In the genomic region with DNA sequence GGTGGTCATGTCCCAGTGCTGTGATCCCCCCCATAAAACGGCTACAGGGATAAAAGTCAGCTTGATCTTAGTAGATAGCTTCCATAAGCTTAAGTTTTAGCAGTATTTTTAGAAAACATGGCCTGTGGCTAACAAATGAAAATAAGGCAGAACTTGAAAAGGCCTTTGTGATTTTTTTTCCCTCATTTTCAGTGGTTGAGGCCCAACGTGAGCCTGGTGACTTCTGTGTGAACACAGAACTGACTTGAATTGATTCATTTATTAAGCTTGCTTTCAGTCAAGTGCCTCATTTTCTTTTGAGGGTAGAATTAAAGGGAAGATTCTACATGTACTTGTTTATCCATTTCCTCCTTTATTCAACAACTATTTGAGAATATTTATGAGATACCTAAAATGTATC, we compare ENCODE assay signal across 1 cellular context.
TF ChIP-seq lines count a peak whose summit lies in the region.

No MANE protein-coding gene starts in this region.

TF ChIP-seq in IMR-90, 13 proteins besides CTCF, POLR2A, EP300 and RAD21 (continued from another document):
- TF ChIP-seq BHLHE40 (IDR thresholded peaks at IDR 0.05; ENCODE audit: low read depth, low read length) (no peak), RCOR1 (IDR thresholded peaks at IDR 0.05; ENCODE audit: insufficient replicate concordance, low read length) (no peak), MXI1 (IDR thresholded peaks at IDR 0.05; ENCODE audit: borderline replicate concordance, low read depth, low read length) (no peak), NFE2L2 (IDR thresholded peaks at IDR 0.05; ENCODE audit: low read depth, low read length) (no peak)
